ENCODE assay signal across 23 cellular contexts in genomic region chr3:155342344-155342743, GRCh38. TPM values are rescaled to one million over a fixed set of nuclear protein-coding genes. Genes with fewer than 3 reads are reported as not detected.
DNase-seq lines count a peak whose midpoint lies in the region; ATAC-seq and TF ChIP-seq lines count a peak whose summit lies in the region.
"Had no signal": no experiment of that assay in that cellular context is flagged by ENCODE, and none has a peak within 500 bp of the region (broad histone marks: within the 10 kb centered on the region; RNA-seq: fewer than 3 reads in every experiment).

No MANE protein-coding gene starts in this region.

- H3K27ac Mint-ChIP-seq in WTC11, result no peak overlapping the region
- H3K27ac Mint-ChIP-seq: B cell; CD4-positive, CD25-positive, alpha-beta regulatory T cell had no signal

- H3K9me3 ChIP-seq in neuron (ENCODE audit: low read length) (no peaks in the 10 kb centered on the region), esophagus muscularis mucosa (no peaks in the 10 kb centered on the region)
- H3K9me3 ChIP-seq: Caco-2, MG63 had no signal

- H2AFZ ChIP-seq in neuron (ENCODE audit: low read depth, low read length), result peak overlapping the region; percentile 92
- H2AFZ ChIP-seq: PC-9 had no signal

- H3K4me1 ChIP-seq in neuron (ENCODE audit: insufficient read depth, low read length) (peaks cover 13% of the 10 kb centered on the region), esophagus muscularis mucosa (no peaks in the 10 kb centered on the region)
- H3K4me1 ChIP-seq: Caco-2 had no signal

- TF ChIP-seq EP300 in esophagus muscularis mucosa (IDR thresholded peaks at IDR 0.05), result no peak

- no peaks in the 10 kb centered on the region for H3K9me3 Mint-ChIP-seq in WTC11

- peak; percentile 50 for DNase-seq in Ammon's horn (ENCODE audit: low spot score)
- no peak for DNase-seq in WTC11 (ENCODE audit: low spot score)
- DNase-seq in left kidney (ENCODE audit: low read depth, low spot score), result peak; percentile 8
- DNase-seq in NCI-H187 (lab: John Stamatoyannopoulos, UW), result no peak
- no peak for DNase-seq in esophagus muscularis mucosa (ENCODE audit: extremely low spot score)
- DNase-seq: 8988T; Caco-2; CD4-positive, CD25-positive, alpha-beta regulatory T cell; MG63; NCI-H1048; NCI-H1436; NCI-H2029; NCI-H345; NCI-H524 treated with DMSO at 0.1 percent for 48 hours; PC-9; SIG-M5 had no signal

- H3K4me3 Mint-ChIP-seq in WTC11, result no peak overlapping the region
- H3K4me3 Mint-ChIP-seq: B cell; CD4-positive, CD25-positive, alpha-beta regulatory T cell had no signal

- POLR2A ChIA-PET in WTC11 (lab: Charles Lee), result interaction anchor here (0.7 kb wide), 1 partner anchor 232 kb away, joined by 4 read pairs; no protein-coding TSS in a partner anchor

- H3K27me3 ChIP-seq in neuron (ENCODE audit: insufficient read depth, low read length) (no peaks in the 10 kb centered on the region), esophagus muscularis mucosa (no peaks in the 10 kb centered on the region)
- H3K27me3 ChIP-seq: MG63 had no signal

- peaks cover 10% of the 10 kb centered on the region for H3K4me1 Mint-ChIP-seq in WTC11
- H3K4me1 Mint-ChIP-seq: B cell; CD4-positive, CD25-positive, alpha-beta regulatory T cell had no signal

- CTCF ChIA-PET in WTC11 (lab: Charles Lee), result interaction anchor here (0.9 kb wide), 1 partner anchor 360 kb away, joined by 4 read pairs; no protein-coding TSS in a partner anchor

- H3K27me3 Mint-ChIP-seq in WTC11 (ENCODE audit: low read depth), result no peaks in the 10 kb centered on the region

- H3K36me3 ChIP-seq in neuron (ENCODE audit: insufficient read depth, low read length) (no peaks in the 10 kb centered on the region), esophagus muscularis mucosa (no peaks in the 10 kb centered on the region)
- H3K36me3 ChIP-seq: MG63 had no signal

- intact Hi-C loops in esophagus muscularis mucosa (cut with DNase I), result no loop called here

- H3K27ac ChIP-seq in esophagus muscularis mucosa (replicated peaks in 1 of 4), result no peak overlapping the region
- H3K27ac ChIP-seq: HL-60, PC-9, RWPE1 had no signal

- no peak for TF ChIP-seq CTCF in WTC11 (IDR thresholded peaks at IDR 0.05)
- TF ChIP-seq CTCF in esophagus muscularis mucosa (IDR thresholded peaks at IDR 0.05), result no peak

- 54% methylated on average over 3 of the region's 3 CpGs for WGBS in esophagus muscularis mucosa

- H3K36me3 Mint-ChIP-seq in WTC11, result no peaks in the 10 kb centered on the region
- H3K36me3 Mint-ChIP-seq: CD4-positive, CD25-positive, alpha-beta regulatory T cell had no signal

- H3K4me3 ChIP-seq in neuron (ENCODE audit: low read length) (no peak overlapping the region), esophagus muscularis mucosa (no peak overlapping the region)
- H3K4me3 ChIP-seq: MG63, PC-9 had no signal

- TF ChIP-seq POLR2A in esophagus muscularis mucosa (IDR thresholded peaks at IDR 0.05; ENCODE audit: low read depth), result no peak

- ATAC-seq in WTC11, result peak; percentile 84
- no peak for ATAC-seq in HG03280 (IDR thresholded peaks at IDR 0.05; ENCODE audit: unreplicated experiment)
- no peak for ATAC-seq in HG02798 (IDR thresholded peaks at IDR 0.05; ENCODE audit: poor library complexity, unreplicated experiment)

TF ChIP-seq in WTC11, 78 proteins besides CTCF, POLR2A, EP300 and RAD21:
- TF ChIP-seq, protein P1, sequence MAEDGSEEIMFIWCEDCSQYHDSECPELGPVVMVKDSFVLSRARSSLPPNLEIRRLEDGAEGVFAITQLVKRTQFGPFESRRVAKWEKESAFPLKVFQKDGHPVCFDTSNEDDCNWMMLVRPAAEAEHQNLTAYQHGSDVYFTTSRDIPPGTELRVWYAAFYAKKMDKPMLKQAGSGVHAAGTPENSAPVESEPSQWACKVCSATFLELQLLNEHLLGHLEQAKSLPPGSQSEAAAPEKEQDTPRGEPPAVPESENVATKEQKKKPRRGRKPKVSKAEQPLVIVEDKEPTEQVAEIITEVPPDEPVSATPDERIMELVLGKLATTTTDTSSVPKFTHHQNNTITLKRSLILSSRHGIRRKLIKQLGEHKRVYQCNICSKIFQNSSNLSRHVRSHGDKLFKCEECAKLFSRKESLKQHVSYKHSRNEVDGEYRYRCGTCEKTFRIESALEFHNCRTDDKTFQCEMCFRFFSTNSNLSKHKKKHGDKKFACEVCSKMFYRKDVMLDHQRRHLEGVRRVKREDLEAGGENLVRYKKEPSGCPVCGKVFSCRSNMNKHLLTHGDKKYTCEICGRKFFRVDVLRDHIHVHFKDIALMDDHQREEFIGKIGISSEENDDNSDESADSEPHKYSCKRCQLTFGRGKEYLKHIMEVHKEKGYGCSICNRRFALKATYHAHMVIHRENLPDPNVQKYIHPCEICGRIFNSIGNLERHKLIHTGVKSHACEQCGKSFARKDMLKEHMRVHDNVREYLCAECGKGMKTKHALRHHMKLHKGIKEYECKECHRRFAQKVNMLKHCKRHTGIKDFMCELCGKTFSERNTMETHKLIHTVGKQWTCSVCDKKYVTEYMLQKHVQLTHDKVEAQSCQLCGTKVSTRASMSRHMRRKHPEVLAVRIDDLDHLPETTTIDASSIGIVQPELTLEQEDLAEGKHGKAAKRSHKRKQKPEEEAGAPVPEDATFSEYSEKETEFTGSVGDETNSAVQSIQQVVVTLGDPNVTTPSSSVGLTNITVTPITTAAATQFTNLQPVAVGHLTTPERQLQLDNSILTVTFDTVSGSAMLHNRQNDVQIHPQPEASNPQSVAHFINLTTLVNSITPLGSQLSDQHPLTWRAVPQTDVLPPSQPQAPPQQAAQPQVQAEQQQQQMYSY (CRISPR knock-in tag; IDR thresholded peaks at IDR 0.05), result no peak
- TF ChIP-seq, protein P2, sequence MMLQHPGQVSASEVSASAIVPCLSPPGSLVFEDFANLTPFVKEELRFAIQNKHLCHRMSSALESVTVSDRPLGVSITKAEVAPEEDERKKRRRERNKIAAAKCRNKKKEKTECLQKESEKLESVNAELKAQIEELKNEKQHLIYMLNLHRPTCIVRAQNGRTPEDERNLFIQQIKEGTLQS (CRISPR knock-in tag; conservative IDR thresholded peaks at IDR 0.05), result no peak

RNA-seq across cellular contexts. Expression of gene STRIT1, which starts 48.9 kb away (rescaled TPM):
- total RNA-seq in WTC11 (2021) (0.33 TPM in 1 of 3 replicates, not detected in the others), esophagus muscularis mucosa (not detected)
- total RNA-seq: B cell; Caco-2; CD4-positive, CD25-positive, alpha-beta regulatory T cell; HT1080; PC-9 had no signal

Comparison
In these comparisons a context has a peak if more than half of its experiments do, and no peak if none do; other contexts are left out.
1. DNase-seq: peak in Ammon's horn (single experiment) and left kidney (single experiment); none in WTC11 (single experiment), NCI-H187 (0 of 2) and esophagus muscularis mucosa (single experiment).